In genomic region chr7:44565097-44565794, GRCh38 we compare ENCODE assay signal across 8 cellular contexts. TPM values are rescaled to one million over a fixed set of nuclear protein-coding genes. Genes with fewer than 3 reads are reported as not detected.
DNase-seq lines count a peak whose midpoint lies in the region; ATAC-seq and TF ChIP-seq lines count a peak whose summit lies in the region.

No MANE protein-coding gene starts in this region.

- H3K4me3 ChIP-seq in adipocyte (ENCODE audit: low read length) (no peak overlapping the region), heart right ventricle (no peak overlapping the region)

- peak overlapping the region; percentile 25 to 61 for H3K27ac Mint-ChIP-seq in T-cell

- H3K4me1 Mint-ChIP-seq in T-cell, result peaks cover 8 to 20% (median 9%) of the 10 kb centered on the region in 3 donors

- H3K9me3 ChIP-seq in adipocyte (ENCODE audit: control insufficient read depth, low read length) (no peaks in the 10 kb centered on the region), heart right ventricle (no peaks in the 10 kb centered on the region)

- peaks cover 59% of the 10 kb centered on the region for H3K36me3 ChIP-seq in adipocyte (ENCODE audit: control insufficient read depth, insufficient read depth, low read length, severe bottlenecking)
- H3K36me3 ChIP-seq in heart right ventricle, result peaks cover 0 to 73% (median 52%) of the 10 kb centered on the region in 9 donors

- intact Hi-C loops in heart right ventricle (cut with DNase I), result loop anchor here in 9 of 10 donors (2.0 to 10.0 kb wide), 6 partner anchors 80 to 330 kb away; no protein-coding TSS in a partner anchor

- peak; percentile 96 for TF ChIP-seq CTCF in C4-2B (conservative IDR thresholded peaks at IDR 0.05)
- peak; percentile 98 for TF ChIP-seq CTCF in LNCAP (IDR thresholded peaks at IDR 0.05)
- peak; percentile 91 to 100 (median 97) for TF ChIP-seq CTCF in heart right ventricle (IDR thresholded peaks at IDR 0.05)

- H3K4me3 Mint-ChIP-seq in T-cell, result no peak overlapping the region

- peaks cover 35% of the 10 kb centered on the region for H3K36me3 Mint-ChIP-seq in T-cell

- DNase-seq in GM19240 (ENCODE audit: insufficient read length, low spot score) (peak; percentile 36), T-cell (peak in 32 of 34 experiments; percentile 12 to 68 (median 50)), adipocyte (ENCODE audit: low read depth) (peak; percentile 76), heart right ventricle (peak; percentile 44 to 72), putamen (ENCODE audit: low spot score) (peak; percentile 57)

- peaks cover 16% of the 10 kb centered on the region for H3K4me1 ChIP-seq in adipocyte (ENCODE audit: control insufficient read depth, insufficient read depth, low read length)
- H3K4me1 ChIP-seq in heart right ventricle, result peaks cover 0 to 14% (median 0%) of the 10 kb centered on the region in 9 donors

- H3K27me3 ChIP-seq in adipocyte (replicated peaks; ENCODE audit: control insufficient read depth, insufficient read depth, low read length) (no peaks in the 10 kb centered on the region), heart right ventricle (no peaks in the 10 kb centered on the region)

- H3K27me3 Mint-ChIP-seq in T-cell, result no peaks in the 10 kb centered on the region

- POLR2A ChIA-PET in T-cell (lab: Charles Lee), result interaction anchor here in 1 of 2 donors (0.5 to 1.7 kb wide), 3 partner anchors 9 to 520 kb away, joined by 5 to 7 read pairs (median 6); partner anchors contain the start of gene DDX56

- no peaks in the 10 kb centered on the region for H3K9me3 Mint-ChIP-seq in T-cell

- 56 to 62% methylated on average over 13 of the region's 13 CpGs for WGBS in heart right ventricle, 2 donors

- CTCF ChIA-PET in T-cell (lab: Charles Lee), result interaction anchor here (0.5 to 2.6 kb wide), 19 partner anchors 8 to 547 kb away, joined by 3 to 12 read pairs (median 4); partner anchors contain the start of genes DDX56 (in 1 of the 2), NUDCD3 (in 1 of the 2) and TBRG4 (in 1 of the 2)

- ATAC-seq in T-cell (replicated peaks in 1 of 4) (peak; percentile 83 to 85 (median 84)), heart right ventricle (peak; percentile 74 to 92 (median 88)), HG02623 (IDR thresholded peaks at IDR 0.05; ENCODE audit: unreplicated experiment) (no peak)

- H3K9ac ChIP-seq in adipocyte (ENCODE audit: low read length), result no peak overlapping the region

- H3K27ac ChIP-seq in C4-2B (no peak overlapping the region), heart right ventricle (peak overlapping the region in 5 of 10 donors; percentile 1 to 53 (median 15))

RNA-seq across cellular contexts. Expression of gene DDX56, which starts 8.5 kb away (rescaled TPM):
- total RNA-seq in T-cell (100 to 1,000 TPM in 4 of 5 donors, 10 to 100 TPM in 1; 97.5 to 118 (median 107) TPM), heart right ventricle (10 to 100 TPM; 23.2 to 40.7 (median 27.4) TPM)
- polyA plus RNA-seq in heart right ventricle, result 100 to 1,000 TPM in 1 of 2 donors, 10 to 100 TPM in 1; 40.1 to 100 TPM

RNA-seq across cellular contexts. Expression of gene TMED4, which starts 16.8 kb away (rescaled TPM):
- total RNA-seq in T-cell, result 100 to 1,000 TPM in 1 of 5 donors, 10 to 100 TPM in 4; 84.5 to 106 (median 93.1) TPM
- total RNA-seq in heart right ventricle, result 10 to 100 TPM; 55.4 to 81.4 (median 69.4) TPM
- 10 to 100 TPM; 42.9 to 45.6 TPM for polyA plus RNA-seq in heart right ventricle

RNA-seq across cellular contexts. Expression of gene NPC1L1, which starts 24.1 kb away (rescaled TPM):
- total RNA-seq in T-cell (under 1 TPM in 4 of 5 donors, not detected in 1; 0.06 to 0.50 (median 0.10) TPM), heart right ventricle (under 1 TPM in 9 of 10 donors, not detected in 1; 0.06 to 0.29 (median 0.12) TPM)
- under 1 TPM; under 0.01 to 0.15 TPM for polyA plus RNA-seq in heart right ventricle

RNA-seq across cellular contexts. Expression of gene OGDH, which starts 41.2 kb away (rescaled TPM):
- total RNA-seq in T-cell (100 to 1,000 TPM in 3 of 5 donors, 10 to 100 TPM in 2; 58.9 to 113 (median 108) TPM), heart right ventricle (100 to 1,000 TPM; 500 to 724 (median 679) TPM)
- 100 to 1,000 TPM; 202 to 421 TPM for polyA plus RNA-seq in heart right ventricle
